ENCODE assay signal across 9 cellular contexts in genomic region chr1:154155282-154155681, GRCh38. TPM values are rescaled to one million over a fixed set of nuclear protein-coding genes. Genes with fewer than 3 reads are reported as not detected.
DNase-seq lines count a peak whose midpoint lies in the region; ATAC-seq and TF ChIP-seq lines count a peak whose summit lies in the region.
"Had no signal": no experiment of that assay in that cellular context is flagged by ENCODE, and none has a peak within 500 bp of the region (broad histone marks: within the 10 kb centered on the region; RNA-seq: fewer than 3 reads in every experiment).

No MANE protein-coding gene starts in this region.

- peak overlapping the region; percentile 45 for H3K27ac ChIP-seq in brain microvascular endothelial cell
- peak overlapping the region; percentile 59 for H3K27ac ChIP-seq in suprapubic skin
- H3K27ac ChIP-seq in SK-N-SH (ENCODE audit: low read depth in 2 of 2, low read length in 1 of 2) = no peak overlapping the region

- 47% methylated on average over 9 of the region's 9 CpGs for WGBS in suprapubic skin
- WGBS in SK-N-SH (ENCODE audit: low lambda C conversion rate) = 83% methylated on average over 9 of the region's 9 CpGs

- H2AFZ ChIP-seq in SK-N-SH (ENCODE audit: low read depth) = no peak overlapping the region

- no peak for ATAC-seq in GM19463 (IDR thresholded peaks at IDR 0.05; ENCODE audit: unreplicated experiment)

- peak overlapping the region; percentile 14 for H3K27ac Mint-ChIP-seq in T-helper 2 cell treated with Interferon-gamma antibody and Interleukin-4, amounts not matched to agents 5 μg/mL and 100 μg/mL, for 36 hours

- H3K9me3 ChIP-seq in suprapubic skin (no peaks in the 10 kb centered on the region), SK-N-SH (no peaks in the 10 kb centered on the region)

- no peak for TF ChIP-seq RAD21 in SK-N-SH (IDR thresholded peaks at IDR 0.05; ENCODE audit: low read length)

- TF ChIP-seq EP300 in suprapubic skin (IDR thresholded peaks at IDR 0.05) (no peak), SK-N-SH (IDR thresholded peaks at IDR 0.05; ENCODE audit: borderline replicate concordance in 1 of 2, low read depth in 1 of 2, low read length in 1 of 2) (no peak)

- no peak for DNase-seq in T-helper 2 cell treated with Interferon-gamma antibody and Interleukin-4, amounts not matched to agents 5 μg/mL and 100 μg/mL, for 36 hours (ENCODE audit: low spot score)
- DNase-seq in T-helper 2 cell (no peak), brain microvascular endothelial cell (peak; percentile 69), islet precursor cell (peak; percentile 60), suprapubic skin (ENCODE audit: low spot score in 2 of 2) (no peak), cerebellar cortex (ENCODE audit: low spot score) (no peak), SK-N-SH (no peak)

- CTCF ChIA-PET in SK-N-SH (lab: Yijun Ruan, JAX) = interaction anchor here (0.6 kb wide), 1 partner anchor 10 kb away, joined by 3 read pairs; no protein-coding TSS in a partner anchor

- H4K20me1 ChIP-seq in SK-N-SH (ENCODE audit: insufficient read depth) = peaks cover 19% of the 10 kb centered on the region

- H3K4me3 ChIP-seq in brain microvascular endothelial cell (ENCODE audit: low read depth, low read length) (no peak overlapping the region), suprapubic skin (no peak overlapping the region), SK-N-SH (ENCODE audit: low read depth in 2 of 2, low read length in 1 of 2) (no peak overlapping the region)

- in situ Hi-C loops in brain microvascular endothelial cell (cut with HindIII; ENCODE audit: low pct_ligation_motif_present, low sequenced_read_pairs) = no loop called here

- H3K9ac ChIP-seq in SK-N-SH = no peak overlapping the region

- H3K9me3 Mint-ChIP-seq in T-helper 2 cell treated with Interferon-gamma antibody and Interleukin-4, amounts not matched to agents 5 μg/mL and 100 μg/mL, for 36 hours = peaks cover 7% of the 10 kb centered on the region

- peaks cover 51% of the 10 kb centered on the region for H3F3A ChIP-seq in SK-N-SH (replicated peaks; ENCODE audit: insufficient read depth)

- peaks cover 63% of the 10 kb centered on the region for H3K36me3 Mint-ChIP-seq in T-helper 2 cell treated with Interferon-gamma antibody and Interleukin-4, amounts not matched to agents 5 μg/mL and 100 μg/mL, for 36 hours (ENCODE audit: low read depth)

- H3K79me2 ChIP-seq in SK-N-SH (ENCODE audit: insufficient read depth) = peaks cover 7% of the 10 kb centered on the region; the same call in 1 of the 2 replicates

- TF ChIP-seq CTCF in brain microvascular endothelial cell (IDR thresholded peaks at IDR 0.05; ENCODE audit: low read depth, low read length, missing control alignments) (no peak), suprapubic skin (IDR thresholded peaks at IDR 0.05) (no peak), SK-N-SH (IDR thresholded peaks at IDR 0.05) (no peak)

- H3K36me3 ChIP-seq in brain microvascular endothelial cell (replicated peaks) = peaks cover 56% of the 10 kb centered on the region
- H3K36me3 ChIP-seq in suprapubic skin = peaks cover 45% of the 10 kb centered on the region
- peaks cover 48% of the 10 kb centered on the region in 2 experiments for H3K36me3 ChIP-seq in SK-N-SH (replicated peaks in 1 of 2; ENCODE audit: control insufficient read depth in 1 of 2, insufficient read depth in 2 of 2, low read length in 1 of 2)

- peaks cover 21% of the 10 kb centered on the region for H3K4me1 ChIP-seq in suprapubic skin
- no peaks in the 10 kb centered on the region for H3K4me1 ChIP-seq in SK-N-SH (ENCODE audit: control insufficient read depth in 1 of 2, insufficient read depth in 2 of 2, low read depth in 1 of 2, low read length in 1 of 2)

- no peaks in the 10 kb centered on the region for H3K27me3 ChIP-seq in brain microvascular endothelial cell (replicated peaks)
- no peaks in the 10 kb centered on the region for H3K27me3 ChIP-seq in suprapubic skin
- H3K27me3 ChIP-seq in SK-N-SH (ENCODE audit: insufficient read depth) = no peaks in the 10 kb centered on the region

- POLR2A ChIA-PET in SK-N-SH (lab: Yijun Ruan, JAX) = interaction anchor here (0.9 kb wide), 1 partner anchor 25 kb away, joined by 3 read pairs; no protein-coding TSS in a partner anchor

- H3K4me1 Mint-ChIP-seq in T-helper 2 cell treated with Interferon-gamma antibody and Interleukin-4, amounts not matched to agents 5 μg/mL and 100 μg/mL, for 36 hours (ENCODE audit: low read depth) = peaks cover 45% of the 10 kb centered on the region

- no peak overlapping the region for H3K4me3 Mint-ChIP-seq in T-helper 2 cell treated with Interferon-gamma antibody and Interleukin-4, amounts not matched to agents 5 μg/mL and 100 μg/mL, for 36 hours

- no peaks in the 10 kb centered on the region for H3K9me2 ChIP-seq in SK-N-SH

- H3K27me3 Mint-ChIP-seq in T-helper 2 cell treated with Interferon-gamma antibody and Interleukin-4, amounts not matched to agents 5 μg/mL and 100 μg/mL, for 36 hours (ENCODE audit: low read depth) = no peaks in the 10 kb centered on the region

- no peak for TF ChIP-seq POLR2A in suprapubic skin (IDR thresholded peaks at IDR 0.05)

- H3K4me2 ChIP-seq in SK-N-SH = no peak overlapping the region

TF ChIP-seq in SK-N-SH, 30 proteins besides CTCF, POLR2A, EP300 and RAD21:
- TF ChIP-seq EZH2phosphoT487 (IDR thresholded peaks at IDR 0.05; ENCODE audit: borderline replicate concordance, low read depth) (no peak), NFIC (IDR thresholded peaks at IDR 0.05; ENCODE audit: borderline replicate concordance) (no peak), POLR2AphosphoS5 (IDR thresholded peaks at IDR 0.05; ENCODE audit: low read depth, low read length) (no peak), RCOR1 (IDR thresholded peaks at IDR 0.05; ENCODE audit: low read length) (no peak), CHD2 (IDR thresholded peaks at IDR 0.05; ENCODE audit: low read length, partially characterized antibody) (no peak), MEF2A (IDR thresholded peaks at IDR 0.05; ENCODE audit: borderline replicate concordance, low read depth) (no peak), GABPA (IDR thresholded peaks at IDR 0.05; ENCODE audit: low read depth) (no peak), FOXJ3 (CRISPR knock-in tag; IDR thresholded peaks at IDR 0.05) (no peak)

RNA-seq across cellular contexts. Expression of gene NUP210L, which starts 0.4 kb away (rescaled TPM):
- total RNA-seq in suprapubic skin = not detected
- polyA plus RNA-seq in SK-N-SH (2012; rRNA removed) = not detected in 2 replicates
- not detected in 2 replicates for polyA plus RNA-seq in SK-N-SH (2012; cell fraction: cytosol; rRNA removed)
- polyA plus RNA-seq in SK-N-SH (2012; cell fraction: nucleus; rRNA removed) = 0.02 TPM in 1 of 2 replicates, not detected in the other
- total RNA-seq: HT-29 had no signal

RNA-seq across cellular contexts. Expression of gene TPM3, which starts 36.6 kb away (rescaled TPM):
- 100 to 1,000 TPM; 156 to 192 (median 181) TPM for total RNA-seq in suprapubic skin
- polyA plus RNA-seq in SK-N-SH (2012; rRNA removed) = 324 and 359 TPM in 2 replicates
- 391 and 506 TPM in 2 replicates for polyA plus RNA-seq in SK-N-SH (2012; cell fraction: cytosol; rRNA removed)
- 163 and 260 TPM in 2 replicates for polyA plus RNA-seq in SK-N-SH (2012; cell fraction: nucleus; rRNA removed)

RNA-seq across cellular contexts. Expression of gene CFAP141, which starts 50.9 kb away (rescaled TPM):
- not detected for total RNA-seq in suprapubic skin
- polyA plus RNA-seq in SK-N-SH (2012; rRNA removed) = not detected in 2 replicates
- polyA plus RNA-seq in SK-N-SH (2012; cell fraction: cytosol; rRNA removed) = not detected in 2 replicates
- polyA plus RNA-seq in SK-N-SH (2012; cell fraction: nucleus; rRNA removed) = not detected in 2 replicates
- total RNA-seq: HT-29 had no signal

Comparison
In these comparisons a context has a peak if more than half of its experiments do, and no peak if none do; other contexts are left out.
1. DNase-seq: peak in brain microvascular endothelial cell (single experiment) and islet precursor cell (single experiment); none in T-helper 2 cell treated with Interferon-gamma antibody and Interleukin-4, amounts not matched to agents 5 μg/mL and 100 μg/mL, for 36 hours (single experiment), T-helper 2 cell (0 of 5), suprapubic skin (0 of 2), cerebellar cortex (single experiment) and SK-N-SH (single experiment).
2. H3K27ac ChIP-seq: peak in brain microvascular endothelial cell (single experiment) and suprapubic skin (single experiment); none in SK-N-SH (0 of 2).